25 cellular contexts compared by ENCODE assay signal in genomic region chr15:80028937-80029336, GRCh38. TPM values are rescaled to one million over a fixed set of nuclear protein-coding genes. Genes with fewer than 3 reads are reported as not detected.
"Had no signal": no experiment of that assay in that cellular context is flagged by ENCODE, and none has a peak within 500 bp of the region (broad histone marks: within the 10 kb centered on the region; RNA-seq: fewer than 3 reads in every experiment).

No MANE protein-coding gene starts in this region.

- DNase-seq: KBM-7, MV-4-11, NCI-H1048, NCI-H1105, NCI-H1417, NCI-H1436 treated with DMSO at 0.1 percent for 48 hours, NCI-H1694, NCI-H187 treated with DMSO at 0.1 percent for 48 hours, NCI-H2029 treated with DMSO at 0.1 percent for 48 hours, NCI-H2171, NCI-H226, NCI-H446 treated with DMSO at 0.1 percent for 48 hours, NCI-H510A treated with DMSO at 0.1 percent for 48 hours, NCI-H526, NCI-H748 treated with DMSO at 0.1 percent for 48 hours, OCI-M1, PC-9, Peyer's patch, SIG-M5 had no signal

- H3K9me3 ChIP-seq: Peyer's patch, SJSA1 had no signal

- H3K27me3 ChIP-seq: Peyer's patch, SJSA1 had no signal

- H2AFZ ChIP-seq: PC-9 had no signal

- ATAC-seq: Right ventricle myocardium inferior had no signal

- H3K4me3 ChIP-seq: PC-9, Peyer's patch, SJSA1, SK-N-MC had no signal

- H3K4me2 ChIP-seq: PC-9 had no signal

- H3K27ac ChIP-seq: PC-9, Peyer's patch, SJSA1, SK-N-MC had no signal

- H3K36me3 ChIP-seq: Peyer's patch, SJSA1 had no signal

RNA-seq across cellular contexts. Expression of gene BCL2A1, which starts 57.9 kb away (rescaled TPM):
- total RNA-seq: HT-29, LHCN-M2, MCF 10A, PC-9 had no signal
